ENCODE assay signal across 28 cellular contexts in the genomic region with DNA sequence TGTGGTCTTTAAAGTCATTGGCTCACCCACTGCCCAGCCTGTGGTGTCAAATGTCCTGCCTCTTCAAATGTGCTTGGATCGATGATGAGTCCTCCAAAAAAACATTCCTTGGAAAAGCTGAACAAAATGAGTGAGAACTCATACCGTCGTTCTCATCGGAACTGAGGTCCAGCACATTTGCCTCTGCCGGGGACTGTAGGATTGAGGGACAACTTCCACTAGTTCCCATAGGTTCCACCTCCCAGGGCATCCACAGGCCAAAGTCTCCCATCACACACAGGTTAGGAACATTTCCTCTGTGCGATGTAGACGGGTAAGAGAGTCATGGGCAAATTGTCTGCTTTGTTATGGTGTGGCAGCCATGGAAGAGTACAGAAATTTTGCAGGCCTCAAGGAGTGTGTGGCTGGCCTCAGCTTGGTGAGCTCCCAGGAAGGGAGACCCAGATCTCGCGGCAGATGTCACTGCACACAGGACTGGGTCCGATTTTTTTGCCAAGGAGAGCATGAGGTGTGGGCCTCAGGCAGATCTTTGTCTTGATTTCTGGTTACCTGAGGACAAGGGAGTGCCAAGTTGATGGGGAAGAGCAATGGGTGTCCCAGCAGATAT.
"Had no signal": no experiment of that assay in that cellular context is flagged by ENCODE, and none has a peak within 500 bp of the region (broad histone marks: within the 10 kb centered on the region; RNA-seq: fewer than 3 reads in every experiment).

No MANE protein-coding gene starts in this region.

- FAIRE-seq: endometrium had no signal

- H3K4me1 Mint-ChIP-seq: activated CD4-positive, alpha-beta T cell treated with anti-CD3 and anti-CD28 coated beads for 36 hours; immature natural killer cell; mesothelial cell of epicardium; natural killer cell; stimulated activated naive CD8-positive, alpha-beta T cell treated with anti-CD3 and anti-CD28 coated beads, Interleukin-15, amount 100 ng/mL, for 72 hours; WTC11 had no signal

- H3K27me3 ChIP-seq: breast epithelium, foreskin keratinocyte, hepatocyte, left lung, sigmoid colon, testis, vagina had no signal

- H3K4me3 Mint-ChIP-seq: activated CD4-positive, alpha-beta T cell treated with anti-CD3 and anti-CD28 coated beads for 36 hours; activated naive CD8-positive, alpha-beta T cell; activated T-cell treated with anti-CD3 and anti-CD28 coated beads, Interleukin-2, amount 50 U/mL, for 4 hours; immature natural killer cell; mesothelial cell of epicardium; natural killer cell; stimulated activated naive CD8-positive, alpha-beta T cell treated with anti-CD3 and anti-CD28 coated beads, Interleukin-15, amount 100 ng/mL, for 72 hours; type B pancreatic cell; WTC11 had no signal

- H3K79me2 ChIP-seq: hepatocyte had no signal

- H3K9me3 ChIP-seq: testis had no signal

- H3K27me3 Mint-ChIP-seq: activated CD4-positive, alpha-beta T cell treated with anti-CD3 and anti-CD28 coated beads for 36 hours; activated naive CD8-positive, alpha-beta T cell; progenitor cell of endocrine pancreas; stimulated activated naive CD8-positive, alpha-beta T cell treated with anti-CD3 and anti-CD28 coated beads, Interleukin-15, amount 100 ng/mL, for 72 hours; type B pancreatic cell had no signal

- H2AFZ ChIP-seq: hepatocyte had no signal

- H3K4me2 ChIP-seq: hepatocyte had no signal

- H3K4me3 ChIP-seq: hepatocyte, left lung, sigmoid colon, testis, vagina had no signal

- H3K27ac ChIP-seq: breast epithelium, foreskin keratinocyte, hepatocyte, left lung, sigmoid colon, testis, vagina had no signal

- DNase-seq: activated CD4-positive, alpha-beta T cell treated with anti-CD3 and anti-CD28 coated beads for 36 hours; activated CD4-positive, alpha-beta T cell treated with anti-CD3 and anti-CD28 coated beads, Interleukin-2, amount 50 U/mL, for 4 hours; activated CD8-positive, alpha-beta memory T cell treated with anti-CD3 and anti-CD28 coated beads, Interleukin-2, amount 50 U/mL, for 48 hours; activated naive CD4-positive, alpha-beta T cell; activated T-cell treated with anti-CD3 and anti-CD28 coated beads, Interleukin-2, amount 50 U/mL, for 4 hours; amniotic stem cell; cortex of kidney; immature natural killer cell; kidney glomerular epithelial cell; left lung; natural killer cell; retina; sigmoid colon; stimulated activated CD4-positive, alpha-beta T cell treated with anti-CD3 and anti-CD28 coated beads, Interleukin-12 subunit alpha, Interleukin-12 subunit beta, amount 100 ng/mL, for 4 hours; stimulated activated naive CD8-positive, alpha-beta T cell treated with anti-CD3 and anti-CD28 coated beads, Interleukin-15, amount 100 ng/mL, for 72 hours; T-helper 9 cell; testis had no signal

- H3K27ac Mint-ChIP-seq: activated CD4-positive, alpha-beta T cell treated with anti-CD3 and anti-CD28 coated beads for 36 hours; activated naive CD8-positive, alpha-beta T cell; activated T-helper 2 cell treated with anti-CD3 and anti-CD28 coated beads, Interferon-gamma antibody, Interleukin-2, Interleukin-4, amounts not matched to agents 10 μg/mL and 5 μg/mL and 100 μg/mL, durations not matched to agents 14 hours and 24 hours and 36 hours; immature natural killer cell; mesothelial cell of epicardium; natural killer cell; progenitor cell of endocrine pancreas; stimulated activated naive CD8-positive, alpha-beta T cell treated with anti-CD3 and anti-CD28 coated beads, Interleukin-15, amount 100 ng/mL, for 72 hours; type B pancreatic cell; WTC11 had no signal

- ATAC-seq: activated CD4-positive, alpha-beta T cell treated with anti-CD3 and anti-CD28 coated beads for 36 hours; activated T-cell treated with anti-CD3 and anti-CD28 coated beads, Interleukin-2, amount 50 U/mL, for 4 hours; foreskin keratinocyte; left lung; natural killer cell; stimulated activated naive CD8-positive, alpha-beta T cell treated with anti-CD3 and anti-CD28 coated beads, Interleukin-15, amount 100 ng/mL, for 72 hours; WTC11 had no signal

- H3K4me1 ChIP-seq: breast epithelium, foreskin keratinocyte, left lung, sigmoid colon, testis, vagina had no signal
